ENCODE assay signal across 10 cellular contexts in genomic region chr7:133742709-133743538, GRCh38.
DNase-seq lines count a peak whose midpoint lies in the region; ATAC-seq and TF ChIP-seq lines count a peak whose summit lies in the region.
"Had no signal": no experiment of that assay in that cellular context is flagged by ENCODE, and none has a peak within 500 bp of the region (broad histone marks: within the 10 kb centered on the region; RNA-seq: fewer than 3 reads in every experiment).

No MANE protein-coding gene starts in this region.

- H3K9me3 Mint-ChIP-seq in activated T-cell treated with anti-CD3 and anti-CD28 coated beads, Interleukin-2, amount 50 U/mL, for 24 hours: no peaks in the 10 kb centered on the region
- H3K9me3 Mint-ChIP-seq: memory B cell had no signal

- TF ChIP-seq CTCF in A673 (conservative IDR thresholded peaks at IDR 0.05; ENCODE audit: low read depth, low read length) (peak; percentile 63), GM20000 (IDR thresholded peaks at IDR 0.05; ENCODE audit: extremely low read depth, missing control alignments) (peak; percentile 33), left lung (IDR thresholded peaks at IDR 0.05) (no peak)

- no peak overlapping the region for H3K4me3 ChIP-seq in A673 (ENCODE audit: low read depth, low read length, poor library complexity, severe bottlenecking)
- H3K4me3 ChIP-seq in left lung: no peak overlapping the region

- H3K27me3 ChIP-seq in A673 (replicated peaks; ENCODE audit: insufficient read depth, low read depth, low read length, poor library complexity) (no peaks in the 10 kb centered on the region), left lung (no peaks in the 10 kb centered on the region)

- no peak overlapping the region for H3K4me3 Mint-ChIP-seq in activated T-cell treated with anti-CD3 and anti-CD28 coated beads, Interleukin-2, amount 50 U/mL, for 24 hours
- H3K4me3 Mint-ChIP-seq: memory B cell had no signal

- no peak for ATAC-seq in left lung

- no peaks in the 10 kb centered on the region for H3K27me3 Mint-ChIP-seq in activated T-cell treated with anti-CD3 and anti-CD28 coated beads, Interleukin-2, amount 50 U/mL, for 24 hours
- H3K27me3 Mint-ChIP-seq: memory B cell had no signal

- H3K4me1 ChIP-seq in A673 (ENCODE audit: insufficient read depth, low read length, poor library complexity, severe bottlenecking) (no peaks in the 10 kb centered on the region), left lung (no peaks in the 10 kb centered on the region)

- H3K9me3 ChIP-seq in A673 (ENCODE audit: low read depth, low read length, poor library complexity, severe bottlenecking): no peaks in the 10 kb centered on the region
- H3K9me3 ChIP-seq in left lung: no peaks in the 10 kb centered on the region

- H3K4me1 Mint-ChIP-seq in activated T-cell treated with anti-CD3 and anti-CD28 coated beads, Interleukin-2, amount 50 U/mL, for 24 hours (ENCODE audit: low read depth): peaks cover 3% of the 10 kb centered on the region
- H3K4me1 Mint-ChIP-seq: memory B cell had no signal

- POLR2A ChIA-PET in A673 (lab: Charles Lee; ENCODE audit: low non-redundant PET): no interaction called here

- H3K36me3 ChIP-seq in A673 (ENCODE audit: insufficient read depth, low read length, poor library complexity, severe bottlenecking): no peaks in the 10 kb centered on the region
- no peaks in the 10 kb centered on the region for H3K36me3 ChIP-seq in left lung

- no peaks in the 10 kb centered on the region for H3K36me3 Mint-ChIP-seq in activated T-cell treated with anti-CD3 and anti-CD28 coated beads, Interleukin-2, amount 50 U/mL, for 24 hours (ENCODE audit: low read depth)

- intact Hi-C loops in A673 (cut with micrococcal nuclease; ENCODE audit: unreplicated experiment): no loop called here
- intact Hi-C loops in left lung (cut with DNase I): no loop called here

- H3K27ac ChIP-seq in A673 (ENCODE audit: low read depth, low read length, poor library complexity, severe bottlenecking) (no peak overlapping the region), left lung (no peak overlapping the region)

- no peak overlapping the region for H3K27ac Mint-ChIP-seq in activated T-cell treated with anti-CD3 and anti-CD28 coated beads, Interleukin-2, amount 50 U/mL, for 24 hours
- H3K27ac Mint-ChIP-seq: memory B cell had no signal

- CTCF ChIA-PET in A673 (lab: Charles Lee): interaction anchor here (0.5 kb wide), 1 partner anchor 241 kb away, joined by 3 read pairs; no protein-coding TSS in a partner anchor

- DNase-seq in A673 (ENCODE audit: low spot score): peak; percentile 39
- DNase-seq in GM20000 (ENCODE audit: low spot score): peak; percentile 4
- peak; percentile 2 for DNase-seq in RPMI7951 (ENCODE audit: low read depth)
- DNase-seq in germinal center (ENCODE audit: low spot score): peak; percentile 3
- no peak for DNase-seq in NCI-H526 treated with DMSO at 0.1 percent for 48 hours (lab: John Stamatoyannopoulos, UW)
- no peak for DNase-seq in left lung
- DNase-seq in NCI-H1105 treated with DMSO at 0.1 percent for 48 hours (lab: John Stamatoyannopoulos, UW): no peak
- DNase-seq in activated T-cell treated with anti-CD3 and anti-CD28 coated beads, Interleukin-2, amount 50 U/mL, for 24 hours: no peak
- DNase-seq: T1000 had no signal

- BruUV-seq in A673 (replicated peaks; lab: Mats Ljungman, UMichigan): no TSS peak

Comparison
In these comparisons a context has a peak if more than half of its experiments do, and no peak if none do; other contexts are left out.
1. DNase-seq: peak in A673 (single experiment), GM20000 (single experiment), RPMI7951 (single experiment) and germinal center (single experiment); none in NCI-H526 treated with DMSO at 0.1 percent for 48 hours (single experiment), left lung (0 of 2), NCI-H1105 treated with DMSO at 0.1 percent for 48 hours (single experiment) and activated T-cell treated with anti-CD3 and anti-CD28 coated beads, Interleukin-2, amount 50 U/mL, for 24 hours (single experiment).
2. CTCF ChIP-seq: peak in A673 (single experiment) and GM20000 (single experiment); none in left lung (0 of 2).